In genomic region chr3:42804831-42805821, GRCh38 we compare ENCODE assay signal across 1 cellular context.
TF ChIP-seq lines count a peak whose summit lies in the region.

No MANE protein-coding gene starts in this region.

TF ChIP-seq in HepG2, 621 proteins besides CTCF, POLR2A, EP300 and RAD21 (continued from another document and continues in another):
- TF ChIP-seq IKZF5 (CRISPR knock-in tag; IDR thresholded peaks at IDR 0.05): peak; percentile 64
- no peak for TF ChIP-seq SNAPC2 (CRISPR knock-in tag; IDR thresholded peaks at IDR 0.05)
- no peak for TF ChIP-seq CBFB (CRISPR knock-in tag; IDR thresholded peaks at IDR 0.05)
- TF ChIP-seq ZNF12 (CRISPR knock-in tag; IDR thresholded peaks at IDR 0.05): no peak
- TF ChIP-seq ZNF17 (CRISPR knock-in tag; IDR thresholded peaks at IDR 0.05): no peak
- TF ChIP-seq FOXA1 (IDR thresholded peaks at IDR 0.05): no peak
- TF ChIP-seq FOXA1 (CRISPR knock-in tag; IDR thresholded peaks at IDR 0.05): peak; percentile 66; the same call in 1 of the 2 replicates
- no peak for TF ChIP-seq GLMP (CRISPR knock-in tag; IDR thresholded peaks at IDR 0.05; ENCODE audit: borderline replicate concordance)
- TF ChIP-seq IRF1 (CRISPR knock-in tag; IDR thresholded peaks at IDR 0.05; ENCODE audit: low read depth): no peak
- no peak for TF ChIP-seq NCOA5 (CRISPR knock-in tag; IDR thresholded peaks at IDR 0.05)
- TF ChIP-seq MIER2 (CRISPR knock-in tag; IDR thresholded peaks at IDR 0.05): peak; percentile 11; the same call in 1 of the 2 replicates
- TF ChIP-seq POLR2AphosphoS2 (IDR thresholded peaks at IDR 0.05; ENCODE audit: low read depth, low read length): no peak
- TF ChIP-seq RXRA (CRISPR knock-in tag; IDR thresholded peaks at IDR 0.05): peak; percentile 73; the same call in 1 of the 2 replicates
- no peak for TF ChIP-seq BRD4 (CRISPR knock-in tag; IDR thresholded peaks at IDR 0.05)
- no peak; the same call in 1 of the 2 replicates for TF ChIP-seq HIVEP1 (CRISPR knock-in tag; IDR thresholded peaks at IDR 0.05)
- TF ChIP-seq ZFP91 (CRISPR knock-in tag; IDR thresholded peaks at IDR 0.05; ENCODE audit: borderline replicate concordance): peak; percentile 48
- TF ChIP-seq RFX5 (IDR thresholded peaks at IDR 0.05; ENCODE audit: low read depth, low read length): no peak
- TF ChIP-seq WIZ (CRISPR knock-in tag; IDR thresholded peaks at IDR 0.05): no peak
- no peak for TF ChIP-seq LRRFIP1 (CRISPR knock-in tag; conservative IDR thresholded peaks at IDR 0.05)
- no peak for TF ChIP-seq DMAP1 (CRISPR knock-in tag; IDR thresholded peaks at IDR 0.05)
- TF ChIP-seq ZNF251 (CRISPR knock-in tag; IDR thresholded peaks at IDR 0.05): no peak
- TF ChIP-seq ZNF326 (CRISPR knock-in tag; IDR thresholded peaks at IDR 0.05; ENCODE audit: borderline replicate concordance): no peak
- no peak for TF ChIP-seq ZNF562 (CRISPR knock-in tag; IDR thresholded peaks at IDR 0.05; ENCODE audit: borderline replicate concordance)
- TF ChIP-seq ZSCAN5A (CRISPR knock-in tag; IDR thresholded peaks at IDR 0.05; ENCODE audit: borderline replicate concordance): no peak
- TF ChIP-seq RBM22 (optimal IDR thresholded peaks at IDR 0.05; ENCODE audit: low read length): no peak
- TF ChIP-seq ESRRA (CRISPR knock-in tag; IDR thresholded peaks at IDR 0.05; ENCODE audit: low read depth): no peak
- peak; percentile 66 for TF ChIP-seq ZNF564 (CRISPR knock-in tag; IDR thresholded peaks at IDR 0.05)
- no peak; the same call in 1 of the 2 replicates for TF ChIP-seq THAP11 (CRISPR knock-in tag; IDR thresholded peaks at IDR 0.05)
- no peak for TF ChIP-seq SMARCC2 (IDR thresholded peaks at IDR 0.05)
- no peak for TF ChIP-seq BRF2 (CRISPR knock-in tag; IDR thresholded peaks at IDR 0.05)
- no peak for TF ChIP-seq AKAP8 (CRISPR knock-in tag; IDR thresholded peaks at IDR 0.05)
- no peak for TF ChIP-seq ZNF556 (CRISPR knock-in tag; IDR thresholded peaks at IDR 0.05; ENCODE audit: borderline replicate concordance)
- TF ChIP-seq ZFP36 (IDR thresholded peaks at IDR 0.05; ENCODE audit: borderline replicate concordance, low read depth, low read length, partially characterized antibody): no peak
- TF ChIP-seq ZNF225 (CRISPR knock-in tag; IDR thresholded peaks at IDR 0.05): 0 out of 2 replicates have a peak, but pooled peaks have one; percentile 45
- peak; percentile 91 for TF ChIP-seq RARA (CRISPR knock-in tag; IDR thresholded peaks at IDR 0.05)
- TF ChIP-seq ZNF598 (CRISPR knock-in tag; IDR thresholded peaks at IDR 0.05; ENCODE audit: borderline replicate concordance): no peak
- TF ChIP-seq GABPB1 (CRISPR knock-in tag; IDR thresholded peaks at IDR 0.05): peak; percentile 71
- TF ChIP-seq ZNF841 (CRISPR knock-in tag; IDR thresholded peaks at IDR 0.05; ENCODE audit: borderline replicate concordance): no peak
- TF ChIP-seq SNAPC5 (CRISPR knock-in tag; IDR thresholded peaks at IDR 0.05; ENCODE audit: borderline replicate concordance): no peak
- TF ChIP-seq HNRNPK (IDR thresholded peaks at IDR 0.05; ENCODE audit: low read depth, low read length, poor library complexity, severe bottlenecking): no peak
- TF ChIP-seq ZNF205 (CRISPR knock-in tag; IDR thresholded peaks at IDR 0.05): no peak
- no peak for TF ChIP-seq FOXO4 (CRISPR knock-in tag; conservative IDR thresholded peaks at IDR 0.05)
- no peak for TF ChIP-seq ZNF713 (CRISPR knock-in tag; IDR thresholded peaks at IDR 0.05)
- no peak for TF ChIP-seq ZNF589 (CRISPR knock-in tag; conservative IDR thresholded peaks at IDR 0.05)
- 0 out of 2 replicates have a peak, but pooled peaks have one; percentile 68 for TF ChIP-seq NRL (CRISPR knock-in tag; IDR thresholded peaks at IDR 0.05; ENCODE audit: borderline replicate concordance)
- no peak for TF ChIP-seq PBX2 (CRISPR knock-in tag; IDR thresholded peaks at IDR 0.05)
- no peak for TF ChIP-seq ZSCAN22 (CRISPR knock-in tag; IDR thresholded peaks at IDR 0.05)
- TF ChIP-seq BRCA1 (CRISPR knock-in tag; IDR thresholded peaks at IDR 0.05): 0 out of 2 replicates have a peak, but pooled peaks have one; percentile 24
- peak; percentile 79 for TF ChIP-seq ZNF788 (CRISPR knock-in tag; IDR thresholded peaks at IDR 0.05; ENCODE audit: borderline replicate concordance)
- TF ChIP-seq HMG20B (CRISPR knock-in tag; conservative IDR thresholded peaks at IDR 0.05): no peak
- no peak; the same call in 1 of the 2 replicates for TF ChIP-seq ZNF878 (CRISPR knock-in tag; IDR thresholded peaks at IDR 0.05)
- TF ChIP-seq CERS6 (CRISPR knock-in tag; IDR thresholded peaks at IDR 0.05): no peak
- TF ChIP-seq JUN (CRISPR knock-in tag; IDR thresholded peaks at IDR 0.05): peak; percentile 64; the same call in 1 of the 2 replicates
- TF ChIP-seq ZNF543 (CRISPR knock-in tag; IDR thresholded peaks at IDR 0.05): no peak
- TF ChIP-seq ZFP41 (CRISPR knock-in tag; IDR thresholded peaks at IDR 0.05; ENCODE audit: borderline replicate concordance): no peak
- TF ChIP-seq ZSCAN30 (CRISPR knock-in tag; IDR thresholded peaks at IDR 0.05): no peak
- TF ChIP-seq ZNF274 (CRISPR knock-in tag; IDR thresholded peaks at IDR 0.05): peak; percentile 49; the same call in 1 of the 2 replicates
